10 cellular contexts compared by ENCODE assay signal in the genomic region with DNA sequence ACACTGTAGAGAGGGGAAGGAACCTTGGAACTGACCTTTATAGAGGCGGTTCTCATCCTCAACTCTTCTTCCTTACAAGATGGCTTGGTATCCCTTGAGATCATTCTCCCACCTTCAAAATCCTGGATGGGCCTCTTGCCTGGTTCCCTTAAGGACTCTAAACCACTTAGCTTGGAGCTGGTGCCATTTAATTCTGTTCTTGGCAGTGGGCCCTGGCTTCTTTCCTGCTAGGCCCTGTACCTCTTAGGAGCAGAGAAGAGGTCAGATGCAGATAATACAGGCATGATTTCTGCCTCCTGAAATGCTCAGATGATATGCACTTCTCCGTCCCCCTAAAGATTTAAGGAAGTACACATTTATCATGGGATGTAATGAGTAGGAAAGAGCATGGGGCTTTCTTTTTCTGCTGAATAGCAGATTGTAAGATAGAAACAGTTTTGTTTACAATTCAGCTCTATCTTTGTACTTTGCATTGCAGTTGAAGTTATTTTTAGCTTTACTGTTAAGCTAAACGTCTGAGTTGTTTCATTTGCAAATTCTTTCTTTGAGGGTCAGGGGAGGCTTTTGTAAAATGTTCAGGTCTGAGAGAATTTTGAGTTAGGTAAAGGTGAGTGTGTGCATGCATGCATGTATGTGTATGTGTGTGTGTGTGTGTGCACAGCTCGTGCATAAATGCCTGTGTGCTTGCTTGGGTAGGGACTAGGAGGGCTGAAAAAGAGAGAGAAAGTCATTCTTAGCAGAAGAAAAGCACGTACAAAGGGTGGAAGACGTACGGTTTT.
DNase-seq lines count a peak whose midpoint lies in the region; ATAC-seq and TF ChIP-seq lines count a peak whose summit lies in the region.
"Had no signal": no experiment of that assay in that cellular context is flagged by ENCODE, and none has a peak within 500 bp of the region (broad histone marks: within the 10 kb centered on the region; RNA-seq: fewer than 3 reads in every experiment).

No MANE protein-coding gene starts in this region.

- no peak overlapping the region for H2AFZ ChIP-seq in mesenchymal stem cell (ENCODE audit: low read depth, low read length)

- no peak overlapping the region for H3K4ac ChIP-seq in mesenchymal stem cell (ENCODE audit: low read depth in 1 of 2, low read length in 2 of 2)

- peaks cover 2% of the 10 kb centered on the region for H3K4me1 ChIP-seq in mesenchymal stem cell (ENCODE audit: control insufficient read depth, insufficient read depth, low read depth, low read length)
- H3K4me1 ChIP-seq: foreskin keratinocyte had no signal

- H3K4me3 ChIP-seq in mesenchymal stem cell (ENCODE audit: insufficient read depth in 1 of 2, low read depth in 1 of 2, low read length in 2 of 2), result no peak overlapping the region
- H3K4me3 ChIP-seq: SJCRH30 had no signal

- no peak for TF ChIP-seq CTCF in WTC11 (IDR thresholded peaks at IDR 0.05)

- ATAC-seq in HG03045 (IDR thresholded peaks at IDR 0.05; ENCODE audit: unreplicated experiment), result peak; percentile 35
- ATAC-seq in WTC11, result no peak
- ATAC-seq in activated naive CD4-positive, alpha-beta T cell treated with anti-CD3 and anti-CD28 coated beads, Interleukin-2, amount 50 U/mL, for 72 hours, result no peak
- ATAC-seq: foreskin keratinocyte had no signal

- WGBS in mesenchymal stem cell, result 25% methylated on average over 6 of the region's 7 CpGs

- no peak overlapping the region for H3K14ac ChIP-seq in mesenchymal stem cell (ENCODE audit: low read length in 2 of 2)

- H3K36me3 ChIP-seq in mesenchymal stem cell (ENCODE audit: control insufficient read depth in 1 of 2, insufficient read depth in 2 of 2, low read depth in 1 of 2, low read length in 2 of 2), result no peaks in the 10 kb centered on the region
- H3K36me3 ChIP-seq: SJCRH30 had no signal

- peaks cover 9% of the 10 kb centered on the region for H3K79me1 ChIP-seq in mesenchymal stem cell (replicated peaks; ENCODE audit: low read length, poor library complexity, severe bottlenecking)

- DNase-seq in COR-L47 (lab: John Stamatoyannopoulos, UW) (peak; percentile 42), WTC11 (ENCODE audit: low spot score) (no peak), mesenchymal stem cell (peak; percentile 21), A172 (ENCODE audit: low spot score) (no peak), 8988T (no peak)
- no peak for DNase-seq in activated naive CD4-positive, alpha-beta T cell treated with anti-CD3 and anti-CD28 coated beads, Interleukin-2, amount 50 U/mL, for 72 hours (ENCODE audit: low spot score in 2 of 2)
- DNase-seq in activated CD4-positive, alpha-beta T cell treated with anti-CD3 and anti-CD28 coated beads for 4 hours, result no peak

- H4K8ac ChIP-seq in mesenchymal stem cell (ENCODE audit: low read length), result no peak overlapping the region

- no peak overlapping the region for H4K91ac ChIP-seq in mesenchymal stem cell (ENCODE audit: low read length)

- H3K27me3 Mint-ChIP-seq in WTC11 (ENCODE audit: low read depth), result no peaks in the 10 kb centered on the region; the same call in 1 of the 2 replicates

- H3K9ac ChIP-seq in mesenchymal stem cell (ENCODE audit: low read length), result no peak overlapping the region

- no peak overlapping the region for H2BK15ac ChIP-seq in mesenchymal stem cell (ENCODE audit: low read depth, poor library complexity, severe bottlenecking)

- POLR2A ChIA-PET in WTC11 (lab: Charles Lee), result no interaction called here

- H3K27ac ChIP-seq in mesenchymal stem cell (ENCODE audit: low read length, poor library complexity, severe bottlenecking), result no peak overlapping the region
- H3K27ac ChIP-seq: foreskin keratinocyte, SJCRH30 had no signal

- CTCF ChIA-PET in WTC11 (lab: Charles Lee), result no interaction called here

- no peak overlapping the region for H2BK120ac ChIP-seq in mesenchymal stem cell (ENCODE audit: low read depth, low read length)

- H2AK5ac ChIP-seq in mesenchymal stem cell (ENCODE audit: low read length, severe bottlenecking), result no peak overlapping the region

- no peaks in the 10 kb centered on the region for H3K27me3 ChIP-seq in mesenchymal stem cell (ENCODE audit: control insufficient read depth in 1 of 2, insufficient read depth in 1 of 2, low read length in 2 of 2)
- H3K27me3 ChIP-seq: foreskin keratinocyte, SJCRH30 had no signal

- H3K4me1 Mint-ChIP-seq in WTC11, result peaks cover 23% of the 10 kb centered on the region

- no peaks in the 10 kb centered on the region for H3K9me3 ChIP-seq in mesenchymal stem cell (ENCODE audit: control insufficient read depth, low read length)
- H3K9me3 ChIP-seq: SJCRH30 had no signal

- H3K18ac ChIP-seq in mesenchymal stem cell (ENCODE audit: low read depth in 1 of 2, low read length in 2 of 2), result no peak overlapping the region

- no peak overlapping the region for H3K4me2 ChIP-seq in mesenchymal stem cell (ENCODE audit: low read length, poor library complexity, severe bottlenecking)

- H3K9me3 Mint-ChIP-seq in WTC11, result no peaks in the 10 kb centered on the region
- H3K9me3 Mint-ChIP-seq in activated naive CD4-positive, alpha-beta T cell treated with anti-CD3 and anti-CD28 coated beads, Interleukin-2, amount 50 U/mL, for 72 hours, result peaks cover 0 to 6% of the 10 kb centered on the region in 2 donors

- H2BK5ac ChIP-seq in mesenchymal stem cell (ENCODE audit: low read depth, low read length, poor library complexity, severe bottlenecking), result no peak overlapping the region

- H3K23ac ChIP-seq in mesenchymal stem cell (ENCODE audit: low read length in 2 of 2), result no peak overlapping the region

- H3K27ac Mint-ChIP-seq in WTC11, result peak overlapping the region; percentile 31; the same call in 1 of the 2 replicates
- H3K27ac Mint-ChIP-seq in activated naive CD4-positive, alpha-beta T cell treated with anti-CD3 and anti-CD28 coated beads, Interleukin-2, amount 50 U/mL, for 72 hours, result no peak overlapping the region

- no peak overlapping the region for H2BK12ac ChIP-seq in mesenchymal stem cell (ENCODE audit: low read length in 2 of 2)

- H3K4me3 Mint-ChIP-seq in WTC11, result peak overlapping the region; percentile 14

- no peaks in the 10 kb centered on the region for H3K36me3 Mint-ChIP-seq in WTC11
- no peaks in the 10 kb centered on the region for H3K36me3 Mint-ChIP-seq in activated naive CD4-positive, alpha-beta T cell treated with anti-CD3 and anti-CD28 coated beads, Interleukin-2, amount 50 U/mL, for 72 hours

TF ChIP-seq in WTC11, 78 proteins besides CTCF, POLR2A, EP300 and RAD21:
- TF ChIP-seq, protein P1, sequence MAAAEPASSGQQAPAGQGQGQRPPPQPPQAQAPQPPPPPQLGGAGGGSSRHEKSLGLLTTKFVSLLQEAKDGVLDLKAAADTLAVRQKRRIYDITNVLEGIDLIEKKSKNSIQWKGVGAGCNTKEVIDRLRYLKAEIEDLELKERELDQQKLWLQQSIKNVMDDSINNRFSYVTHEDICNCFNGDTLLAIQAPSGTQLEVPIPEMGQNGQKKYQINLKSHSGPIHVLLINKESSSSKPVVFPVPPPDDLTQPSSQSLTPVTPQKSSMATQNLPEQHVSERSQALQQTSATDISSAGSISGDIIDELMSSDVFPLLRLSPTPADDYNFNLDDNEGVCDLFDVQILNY (CRISPR knock-in tag; IDR thresholded peaks at IDR 0.05), result no peak

Comparison
In these comparisons a context has a peak if more than half of its experiments do, and no peak if none do; other contexts are left out.
1. DNase-seq: peak in COR-L47 (single experiment) and mesenchymal stem cell (single experiment); none in WTC11 (single experiment), activated naive CD4-positive, alpha-beta T cell treated with anti-CD3 and anti-CD28 coated beads, Interleukin-2, amount 50 U/mL, for 72 hours (0 of 2), A172 (single experiment), activated CD4-positive, alpha-beta T cell treated with anti-CD3 and anti-CD28 coated beads for 4 hours (0 of 2) and 8988T (single experiment).